30 cellular contexts compared by ENCODE assay signal in genomic region chr2:63013448-63013847, GRCh38. TPM values are rescaled to one million over a fixed set of nuclear protein-coding genes. Genes with fewer than 3 reads are reported as not detected.
"Had no signal": no experiment of that assay in that cellular context is flagged by ENCODE, and none has a peak within 500 bp of the region (broad histone marks: within the 10 kb centered on the region; RNA-seq: fewer than 3 reads in every experiment).

No MANE protein-coding gene starts in this region.

- H3K9me3 Mint-ChIP-seq: naive B cell; natural killer cell treated with Interleukin-12 subunit alpha and Interleukin-12 subunit beta and Interleukin-15 and Interleukin-18, amount 100 ng/mL, for 72 hours; stimulated activated naive B cell treated with anti-CD40 and anti-IgM and Interleukin-4, amounts not matched to agents 10 μg/mL and 1 μg/mL and 100 μg/mL, for 72 hours; stimulated activated naive CD8-positive, alpha-beta T cell treated with anti-CD3 and anti-CD28 coated beads, Interleukin-15, Interleukin-2, amounts not matched to agents 100 ng/mL and 50 ng/mL, for 24 hours had no signal

- H3K36me3 ChIP-seq: prostate gland, thoracic aorta, uterus had no signal

- H3K36me3 Mint-ChIP-seq: natural killer cell treated with Interleukin-12 subunit alpha and Interleukin-12 subunit beta and Interleukin-15 and Interleukin-18, amount 100 ng/mL, for 72 hours had no signal

- H3K9me3 ChIP-seq: esophagus muscularis mucosa, gastroesophageal sphincter, heart left ventricle, left lung, mucosa of descending colon, prostate gland, thoracic aorta, tibial nerve, upper lobe of left lung, uterus had no signal

- H3K27me3 ChIP-seq: esophagus muscularis mucosa, foreskin keratinocyte, gastroesophageal sphincter, heart left ventricle, hepatocyte, left lung, tibial nerve, upper lobe of left lung, uterus had no signal

- H3K4me1 ChIP-seq: esophagus muscularis mucosa, foreskin keratinocyte, gastroesophageal sphincter, heart left ventricle, left lung, prostate gland, upper lobe of left lung, uterus had no signal

- H3K27me3 Mint-ChIP-seq: naive B cell; natural killer cell treated with Interleukin-12 subunit alpha and Interleukin-12 subunit beta and Interleukin-15 and Interleukin-18, amount 100 ng/mL, for 72 hours; stimulated activated naive B cell treated with anti-CD40 and anti-IgM and Interleukin-4, amounts not matched to agents 10 μg/mL and 1 μg/mL and 100 μg/mL, for 72 hours; stimulated activated naive CD8-positive, alpha-beta T cell treated with anti-CD3 and anti-CD28 coated beads, Interleukin-15, Interleukin-2, amounts not matched to agents 100 ng/mL and 50 ng/mL, for 24 hours had no signal

- H3K27ac Mint-ChIP-seq: mesothelial cell of epicardium; naive B cell; natural killer cell treated with Interleukin-12 subunit alpha and Interleukin-12 subunit beta and Interleukin-15 and Interleukin-18, amount 100 ng/mL, for 72 hours; stimulated activated naive B cell treated with anti-CD40 and anti-IgM and Interleukin-4, amounts not matched to agents 10 μg/mL and 1 μg/mL and 100 μg/mL, for 72 hours; stimulated activated naive CD8-positive, alpha-beta T cell treated with anti-CD3 and anti-CD28 coated beads, Interleukin-15, Interleukin-2, amounts not matched to agents 100 ng/mL and 50 ng/mL, for 24 hours had no signal

- H3K4me2 ChIP-seq: hepatocyte had no signal

- FAIRE-seq: endothelial cell of umbilical vein, kidney had no signal

- H3K4me3 ChIP-seq: coronary artery, esophagus muscularis mucosa, gastroesophageal sphincter, heart left ventricle, hepatocyte, left lung, mucosa of descending colon, prostate gland, skin epidermis, thoracic aorta, tibial nerve, upper lobe of left lung, uterus had no signal

- ATAC-seq: foreskin keratinocyte; gastroesophageal sphincter; heart left ventricle; left cardiac atrium; left lung; mucosa of descending colon; natural killer cell treated with Interleukin-12 subunit alpha and Interleukin-12 subunit beta and Interleukin-15 and Interleukin-18, amount 100 ng/mL, for 72 hours; right cardiac atrium; stimulated activated naive B cell treated with anti-CD40 and anti-IgM and Interleukin-4, amounts not matched to agents 10 μg/mL and 1 μg/mL and 100 μg/mL, for 72 hours had no signal

- H3K27ac ChIP-seq: coronary artery, esophagus muscularis mucosa, foreskin keratinocyte, gastroesophageal sphincter, heart left ventricle, hepatocyte, left lung, prostate gland, skin epidermis, thoracic aorta, tibial nerve, upper lobe of left lung, uterus had no signal

- H3K4me3 Mint-ChIP-seq: mesothelial cell of epicardium; naive B cell; natural killer cell treated with Interleukin-12 subunit alpha and Interleukin-12 subunit beta and Interleukin-15 and Interleukin-18, amount 100 ng/mL, for 72 hours; stimulated activated naive B cell treated with anti-CD40 and anti-IgM and Interleukin-4, amounts not matched to agents 10 μg/mL and 1 μg/mL and 100 μg/mL, for 72 hours; stimulated activated naive CD8-positive, alpha-beta T cell treated with anti-CD3 and anti-CD28 coated beads, Interleukin-15, Interleukin-2, amounts not matched to agents 100 ng/mL and 50 ng/mL, for 24 hours had no signal

- H2AFZ ChIP-seq: hepatocyte had no signal

- H3K4me1 Mint-ChIP-seq: naive B cell; stimulated activated naive B cell treated with anti-CD40 and anti-IgM and Interleukin-4, amounts not matched to agents 10 μg/mL and 1 μg/mL and 100 μg/mL, for 72 hours had no signal

- H3K79me2 ChIP-seq: hepatocyte had no signal

- DNase-seq: effector CD8-positive, alpha-beta T cell; foreskin keratinocyte; heart left ventricle; kidney; left cardiac atrium; left lung; mucosa of descending colon; naive B cell; right cardiac atrium; stimulated activated CD4-positive, alpha-beta T cell treated with anti-CD3 and anti-CD28 coated beads, Interleukin-15, amount 100 ng/mL, for 24 hours; stimulated activated CD4-positive, alpha-beta T cell treated with anti-CD3 and anti-CD28 coated beads, Interleukin-2, amount 100 ng/mL, for 48 hours; stimulated activated naive B cell treated with anti-CD40 and anti-IgM and Interleukin-4, amounts not matched to agents 10 μg/mL and 1 μg/mL and 100 μg/mL, for 72 hours; upper lobe of left lung; uterus had no signal

RNA-seq across cellular contexts. Expression of gene OTX1, which starts 37.2 kb away (rescaled TPM):
- total RNA-seq: endothelial cell of umbilical vein, epithelial cell of proximal tubule, kidney, left cardiac atrium, lung microvascular endothelial cell, osteocyte, right cardiac atrium, thoracic aorta, tibial nerve, uterus had no signal
- polyA plus RNA-seq: endothelial cell of umbilical vein, fibroblast of lung, heart left ventricle, right cardiac atrium had no signal
